Comparison of ENCODE assay signal across 10 cellular contexts in the genomic region with DNA sequence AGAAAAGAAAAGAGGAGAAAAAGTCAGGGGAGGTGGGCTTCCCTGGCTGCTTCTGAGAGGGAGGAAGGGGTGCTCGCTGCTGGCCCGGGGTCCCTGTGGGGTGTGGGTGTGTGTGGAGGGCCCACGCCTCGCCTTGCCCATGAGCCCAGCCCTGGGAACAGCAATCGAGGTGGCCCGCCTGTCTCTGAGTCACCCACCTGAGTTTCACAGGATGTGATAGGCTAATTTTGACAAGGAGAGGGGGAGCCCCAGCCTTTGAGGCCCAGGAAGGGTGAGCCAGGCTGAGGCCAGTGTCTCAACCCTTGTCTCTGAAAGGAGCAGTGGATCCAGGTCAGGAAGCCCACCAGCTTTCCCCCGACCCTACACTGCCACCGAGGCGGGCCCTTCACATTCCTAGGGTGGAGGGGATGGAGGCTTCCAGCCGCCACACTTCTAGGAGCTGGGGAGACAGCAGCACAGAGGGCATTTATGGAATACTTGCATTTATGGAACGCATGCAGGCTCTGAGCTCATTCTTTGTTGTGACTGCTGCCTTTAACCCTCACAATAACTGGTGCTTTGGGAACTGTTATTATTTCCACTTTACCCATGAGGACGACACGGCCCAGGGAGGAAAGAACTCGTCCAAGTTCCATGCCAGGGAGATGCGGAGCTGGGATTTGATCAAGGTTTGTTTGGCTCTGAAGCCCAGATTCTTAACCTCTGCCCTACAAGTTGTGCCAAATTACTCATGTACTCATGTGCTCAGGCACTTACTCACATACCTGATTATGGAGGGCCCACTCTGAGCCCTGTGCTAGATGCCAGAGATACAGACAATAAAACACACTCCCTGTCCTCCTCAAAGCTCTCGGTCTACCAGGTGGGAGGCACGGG. TPM values are rescaled to one million over a fixed set of nuclear protein-coding genes. Genes with fewer than 3 reads are reported as not detected.
DNase-seq lines count a peak whose midpoint lies in the region; ATAC-seq and TF ChIP-seq lines count a peak whose summit lies in the region.
"Had no signal": no experiment of that assay in that cellular context is flagged by ENCODE, and none has a peak within 500 bp of the region (broad histone marks: within the 10 kb centered on the region; RNA-seq: fewer than 3 reads in every experiment).

No MANE protein-coding gene starts in this region.

- H3K27ac ChIP-seq in RWPE2 (ENCODE audit: poor library complexity, severe bottlenecking): peak overlapping the region; percentile 78
- H3K27ac ChIP-seq: HL-60 had no signal

- H3K27me3 ChIP-seq in RWPE2 (ENCODE audit: insufficient read depth, poor library complexity, severe bottlenecking): no peaks in the 10 kb centered on the region

- H3K4me1 ChIP-seq in RWPE2 (ENCODE audit: insufficient read depth, poor library complexity, severe bottlenecking): peaks cover 14% of the 10 kb centered on the region

- no peak for TF ChIP-seq CTCF in RWPE2 (IDR thresholded peaks at IDR 0.05; ENCODE audit: poor library complexity, severe bottlenecking)

- ATAC-seq in RWPE2 (ENCODE audit: low read depth) (peak; percentile 95), GM18519 (IDR thresholded peaks at IDR 0.05; ENCODE audit: low FRiP score, unreplicated experiment) (no peak)

- DNase-seq in GM19238 (ENCODE audit: insufficient read length, low spot score): peak; percentile 23
- DNase-seq in RWPE2 (ENCODE audit: low spot score): peak; percentile 81
- DNase-seq in glomerular visceral epithelial cell (ENCODE audit: extremely low spot score): peak; percentile 30
- DNase-seq in stimulated activated CD4-positive, alpha-beta T cell treated with anti-CD3 and anti-CD28 coated beads, Interleukin-4, amount 100 ng/mL, for 1 hour: peak; percentile 32
- DNase-seq in T-helper 1 cell: no peak
- DNase-seq in SK-N-DZ (ENCODE audit: low spot score): no peak
- no peak for DNase-seq in superior temporal gyrus (ENCODE audit: extremely low spot score)
- DNase-seq: anterior cingulate cortex had no signal

- no peak overlapping the region for H3K4me3 ChIP-seq in RWPE2 (ENCODE audit: severe bottlenecking)

- no peaks in the 10 kb centered on the region for H3K9me3 ChIP-seq in RWPE2 (ENCODE audit: severe bottlenecking)

- H3K36me3 ChIP-seq in RWPE2 (ENCODE audit: low read depth): no peaks in the 10 kb centered on the region

RNA-seq across cellular contexts. Expression of a gene that starts 49.3 kb away (rescaled TPM):
- not detected in 2 replicates for polyA plus RNA-seq in SK-N-DZ (2014; cell fraction: cytosol; rRNA removed)
- 0.05 TPM in 1 of 2 replicates, not detected in the other for polyA plus RNA-seq in SK-N-DZ (2014; cell fraction: nucleus; rRNA removed)

Comparison
In these comparisons a context has a peak if more than half of its experiments do, and no peak if none do; other contexts are left out.
1. DNase-seq: peak in GM19238 (single experiment), RWPE2 (single experiment), glomerular visceral epithelial cell (single experiment) and stimulated activated CD4-positive, alpha-beta T cell treated with anti-CD3 and anti-CD28 coated beads, Interleukin-4, amount 100 ng/mL, for 1 hour (single experiment); none in T-helper 1 cell (0 of 5), SK-N-DZ (single experiment) and superior temporal gyrus (single experiment).